ENCODE assay signal across 8 cellular contexts in genomic region chr15:84570164-84570692, GRCh38. TPM values are rescaled to one million over a fixed set of nuclear protein-coding genes. Genes with fewer than 3 reads are reported as not detected.
A peak's percentile ranks its signal among the peaks of the same experiment; 100 is the strongest.
DNase-seq lines count a peak whose midpoint lies in the region; ATAC-seq and TF ChIP-seq lines count a peak whose summit lies in the region.

No MANE protein-coding gene starts in this region.

- 0 to 1% (median 1%) methylated on average over 6 to 48 of the region's 48 CpGs for WGBS in adrenal gland, 4 donors

- DNase-seq in AG09309 (ENCODE audit: low read depth) (no peak), SW480 (ENCODE audit: low spot score) (peak; percentile 29), adrenal gland (peak; percentile 57 to 73 (median 65)), right atrium auricular region (ENCODE audit: low spot score) (no peak), sciatic nerve (ENCODE audit: low spot score) (peak; percentile 79), NCI-H1105 treated with DMSO at 0.1 percent for 48 hours (lab: John Stamatoyannopoulos, UW) (no peak), SK-N-DZ (ENCODE audit: low spot score) (no peak)

- H3K36me3 ChIP-seq in adrenal gland (replicated peaks in 1 of 2) (no peaks in the 10 kb centered on the region), right atrium auricular region (no peaks in the 10 kb centered on the region)

- H3K4me1 ChIP-seq in adrenal gland (replicated peaks in 1 of 2) = peaks cover 7 to 22% of the 10 kb centered on the region in 2 donors
- peaks cover 0 to 9% of the 10 kb centered on the region in 2 donors for H3K4me1 ChIP-seq in right atrium auricular region

- peak overlapping the region; percentile 92 to 98 (median 95) for H3K27ac ChIP-seq in adrenal gland
- H3K27ac ChIP-seq in right atrium auricular region = peak overlapping the region; percentile 86 to 99

- TF ChIP-seq POLR2A in adrenal gland (IDR thresholded peaks at IDR 0.05) = peak in 1 of 2 donors; percentile 32

- ATAC-seq in GM21723 (IDR thresholded peaks at IDR 0.05; ENCODE audit: unreplicated experiment) = peak; percentile 59
- ATAC-seq in sciatic nerve = peak; percentile 71

- no peaks in the 10 kb centered on the region for H3K27me3 ChIP-seq in adrenal gland
- no peaks in the 10 kb centered on the region for H3K27me3 ChIP-seq in right atrium auricular region

- H3K9me3 ChIP-seq in adrenal gland (replicated peaks in 1 of 3) = no peaks in the 10 kb centered on the region
- no peaks in the 10 kb centered on the region for H3K9me3 ChIP-seq in right atrium auricular region

- TF ChIP-seq CTCF in AG09309 (IDR thresholded peaks at IDR 0.05; ENCODE audit: control insufficient read depth, insufficient read depth, low read depth, low read length, missing control alignments) (no peak), adrenal gland (IDR thresholded peaks at IDR 0.05) (no peak), right atrium auricular region (IDR thresholded peaks at IDR 0.05) (no peak)

- H3K4me3 ChIP-seq in AG09309 (ENCODE audit: control insufficient read depth, low read depth, low read length) = peak overlapping the region; percentile 87
- H3K4me3 ChIP-seq in adrenal gland = peak overlapping the region; percentile 42 to 90 (median 62)
- peak overlapping the region; percentile 54 to 92 for H3K4me3 ChIP-seq in right atrium auricular region

- intact Hi-C loops in adrenal gland (cut with DNase I) (no loop called here), sciatic nerve (cut with DNase I) (no loop called here)

RNA-seq across cellular contexts. Expression of gene ZSCAN2, which starts 30.6 kb away (rescaled TPM):
- total RNA-seq in adrenal gland (10 to 100 TPM in 6 of 8 donors, 1 to 10 TPM in 2; 5.2 to 16.9 (median 10.7) TPM), right atrium auricular region (1 to 10 TPM; 4.9 to 5.6 TPM), sciatic nerve (8.5 TPM)
- polyA plus RNA-seq in adrenal gland = 1 to 10 TPM; 3.8 to 5.2 (median 4.1) TPM
- 64.9 and 72.6 TPM in 2 replicates for polyA plus RNA-seq in SK-N-DZ (2014; cell fraction: cytosol; rRNA removed)
- polyA plus RNA-seq in SK-N-DZ (2014; cell fraction: nucleus; rRNA removed) = 21.9 and 28.3 TPM in 2 replicates

Comparison
In these comparisons a context has a peak if more than half of its experiments do, and no peak if none do; other contexts are left out.
1. DNase-seq: peak in SW480 (single experiment), adrenal gland (7 of 7) and sciatic nerve (single experiment); none in AG09309 (single experiment), right atrium auricular region (single experiment), NCI-H1105 treated with DMSO at 0.1 percent for 48 hours (single experiment) and SK-N-DZ (single experiment).
2. Peak in every context shown above with its lines, with median percentiles within 50 percentile points of each other: H3K4me3 ChIP-seq.